ENCODE assay signal across 16 cellular contexts in the genomic region with DNA sequence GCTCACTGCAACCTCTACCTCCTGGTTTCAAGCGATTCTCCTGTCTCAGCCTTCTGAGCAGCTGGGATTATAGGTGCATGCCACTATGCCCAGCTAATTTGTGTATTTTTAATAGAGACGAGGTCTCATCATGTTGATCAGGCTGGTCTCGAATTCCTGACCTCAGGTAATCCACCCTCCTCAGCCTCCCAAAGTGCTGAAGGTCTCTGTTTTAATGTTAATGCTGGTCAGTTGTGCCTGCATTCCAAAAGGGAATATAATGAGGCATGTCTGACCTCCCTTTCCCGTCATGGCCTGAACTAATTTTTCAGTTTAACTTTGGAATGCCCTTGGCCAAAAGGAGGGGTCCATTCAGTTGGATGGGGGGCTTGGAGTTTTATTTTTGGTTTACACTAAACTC.
DNase-seq lines count a peak whose midpoint lies in the region; ATAC-seq and TF ChIP-seq lines count a peak whose summit lies in the region.
"Had no signal": no experiment of that assay in that cellular context is flagged by ENCODE, and none has a peak within 500 bp of the region (broad histone marks: within the 10 kb centered on the region; RNA-seq: fewer than 3 reads in every experiment).

No MANE protein-coding gene starts in this region.

- TF ChIP-seq CTCF in WTC11 (IDR thresholded peaks at IDR 0.05) (no peak), dorsolateral prefrontal cortex (IDR thresholded peaks at IDR 0.05 in 54 of 56, conservative IDR thresholded peaks at IDR 0.05 in 2 of 56; ENCODE audit: low read depth in 1 of 56, partially characterized antibody in 56 of 56) (no peak)

- H3K27me3 Mint-ChIP-seq in WTC11 (ENCODE audit: low read depth): no peaks in the 10 kb centered on the region
- H3K27me3 Mint-ChIP-seq: B cell; CD4-positive, alpha-beta T cell had no signal

- no peak for DNase-seq in WTC11 (ENCODE audit: low spot score)
- no peak for DNase-seq in NCI-H1417 (lab: John Stamatoyannopoulos, UW)
- no peak for DNase-seq in ureter (ENCODE audit: low spot score)
- DNase-seq in dorsolateral prefrontal cortex: no peak
- DNase-seq: C1 segment of cervical spinal cord; Calu3; CD4-positive, alpha-beta T cell; DMS 273 treated with DMSO at 0.1 percent for 48 hours; GM23248; IMR-90 had no signal

- peak; percentile 48 for ATAC-seq in WTC11
- no peak for ATAC-seq in SK-N-SH treated with all-trans-retinoic acid at 6 μM for 48 hours
- ATAC-seq: GM12878 had no signal

- intact Hi-C loops in dorsolateral prefrontal cortex (cut with DNase I): no loop called here

- H3K27ac ChIP-seq in HUES48 (ENCODE audit: low read depth, low read length) (peak overlapping the region; percentile 91), iPS-18a (ENCODE audit: low read length) (peak overlapping the region; percentile 13), dorsolateral prefrontal cortex (no peak overlapping the region)
- H3K27ac ChIP-seq: GM23248 had no signal

- peaks cover 15% of the 10 kb centered on the region for H3K9me3 Mint-ChIP-seq in WTC11
- H3K9me3 Mint-ChIP-seq: CD4-positive, alpha-beta T cell had no signal

- no peaks in the 10 kb centered on the region for H3K27me3 ChIP-seq in HUES48 (ENCODE audit: control insufficient read depth, insufficient read depth, low read length)
- no peaks in the 10 kb centered on the region for H3K27me3 ChIP-seq in iPS-18a (ENCODE audit: control insufficient read depth, insufficient read depth, low read length)
- H3K27me3 ChIP-seq in dorsolateral prefrontal cortex: no peaks in the 10 kb centered on the region

- H3K9ac ChIP-seq in HUES48 (ENCODE audit: low read depth, low read length) (peak overlapping the region; percentile 24; the same call in 1 of the 2 replicates), iPS-18a (ENCODE audit: low read length) (peak overlapping the region; percentile 3)
- H3K9ac ChIP-seq: GM23248 had no signal

- CTCF ChIA-PET in WTC11 (lab: Charles Lee): no interaction called here

- H3K36me3 ChIP-seq in HUES48 (ENCODE audit: control insufficient read depth, insufficient read depth, low read length): no peaks in the 10 kb centered on the region
- no peaks in the 10 kb centered on the region for H3K36me3 ChIP-seq in iPS-18a (ENCODE audit: control insufficient read depth, low read depth, low read length)
- H3K36me3 ChIP-seq: HAP-1 had no signal

- peak overlapping the region; percentile 96 for H3K27ac Mint-ChIP-seq in WTC11
- H3K27ac Mint-ChIP-seq: B cell; CD4-positive, alpha-beta T cell had no signal

- POLR2A ChIA-PET in WTC11 (lab: Charles Lee): no interaction called here

- peaks cover 49% of the 10 kb centered on the region for H3K4me1 Mint-ChIP-seq in WTC11
- H3K4me1 Mint-ChIP-seq: B cell had no signal

- H3K4me3 Mint-ChIP-seq in WTC11: peak overlapping the region; percentile 51
- H3K4me3 Mint-ChIP-seq: B cell; CD4-positive, alpha-beta T cell had no signal

- H3K4me3 ChIP-seq in HUES48 (ENCODE audit: low read depth, low read length) (peak overlapping the region; percentile 5; the same call in 1 of the 2 replicates), iPS-18a (ENCODE audit: low read length) (peak overlapping the region; percentile 18), dorsolateral prefrontal cortex (no peak overlapping the region)
- H3K4me3 ChIP-seq: GM12878, GM23248, HAP-1 had no signal

- peaks cover 34% of the 10 kb centered on the region for H3K4me1 ChIP-seq in HUES48 (ENCODE audit: control insufficient read depth, insufficient read depth, low read length)
- H3K4me1 ChIP-seq in iPS-18a (ENCODE audit: control insufficient read depth, low read depth, low read length): peaks cover 39% of the 10 kb centered on the region
- H3K4me1 ChIP-seq: HAP-1 had no signal

- peaks cover 21% of the 10 kb centered on the region for H3K36me3 Mint-ChIP-seq in WTC11

- H3K9me3 ChIP-seq in HUES48 (ENCODE audit: control insufficient read depth, insufficient read depth, low read length): no peaks in the 10 kb centered on the region
- no peaks in the 10 kb centered on the region for H3K9me3 ChIP-seq in iPS-18a (ENCODE audit: control insufficient read depth, low read depth, low read length)
- H3K9me3 ChIP-seq: HAP-1 had no signal

TF ChIP-seq in WTC11, 78 proteins besides CTCF, POLR2A, EP300 and RAD21 (continues in another document):
- TF ChIP-seq NR3C1 (CRISPR knock-in tag; conservative IDR thresholded peaks at IDR 0.05; ENCODE audit: low read depth) (no peak), TEAD1 (CRISPR knock-in tag; IDR thresholded peaks at IDR 0.05) (peak; percentile 66)
- TF ChIP-seq, protein P1, sequence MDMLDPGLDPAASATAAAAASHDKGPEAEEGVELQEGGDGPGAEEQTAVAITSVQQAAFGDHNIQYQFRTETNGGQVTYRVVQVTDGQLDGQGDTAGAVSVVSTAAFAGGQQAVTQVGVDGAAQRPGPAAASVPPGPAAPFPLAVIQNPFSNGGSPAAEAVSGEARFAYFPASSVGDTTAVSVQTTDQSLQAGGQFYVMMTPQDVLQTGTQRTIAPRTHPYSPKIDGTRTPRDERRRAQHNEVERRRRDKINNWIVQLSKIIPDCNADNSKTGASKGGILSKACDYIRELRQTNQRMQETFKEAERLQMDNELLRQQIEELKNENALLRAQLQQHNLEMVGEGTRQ (CRISPR knock-in tag; IDR thresholded peaks at IDR 0.05): no peak
- TF ChIP-seq, protein P2, sequence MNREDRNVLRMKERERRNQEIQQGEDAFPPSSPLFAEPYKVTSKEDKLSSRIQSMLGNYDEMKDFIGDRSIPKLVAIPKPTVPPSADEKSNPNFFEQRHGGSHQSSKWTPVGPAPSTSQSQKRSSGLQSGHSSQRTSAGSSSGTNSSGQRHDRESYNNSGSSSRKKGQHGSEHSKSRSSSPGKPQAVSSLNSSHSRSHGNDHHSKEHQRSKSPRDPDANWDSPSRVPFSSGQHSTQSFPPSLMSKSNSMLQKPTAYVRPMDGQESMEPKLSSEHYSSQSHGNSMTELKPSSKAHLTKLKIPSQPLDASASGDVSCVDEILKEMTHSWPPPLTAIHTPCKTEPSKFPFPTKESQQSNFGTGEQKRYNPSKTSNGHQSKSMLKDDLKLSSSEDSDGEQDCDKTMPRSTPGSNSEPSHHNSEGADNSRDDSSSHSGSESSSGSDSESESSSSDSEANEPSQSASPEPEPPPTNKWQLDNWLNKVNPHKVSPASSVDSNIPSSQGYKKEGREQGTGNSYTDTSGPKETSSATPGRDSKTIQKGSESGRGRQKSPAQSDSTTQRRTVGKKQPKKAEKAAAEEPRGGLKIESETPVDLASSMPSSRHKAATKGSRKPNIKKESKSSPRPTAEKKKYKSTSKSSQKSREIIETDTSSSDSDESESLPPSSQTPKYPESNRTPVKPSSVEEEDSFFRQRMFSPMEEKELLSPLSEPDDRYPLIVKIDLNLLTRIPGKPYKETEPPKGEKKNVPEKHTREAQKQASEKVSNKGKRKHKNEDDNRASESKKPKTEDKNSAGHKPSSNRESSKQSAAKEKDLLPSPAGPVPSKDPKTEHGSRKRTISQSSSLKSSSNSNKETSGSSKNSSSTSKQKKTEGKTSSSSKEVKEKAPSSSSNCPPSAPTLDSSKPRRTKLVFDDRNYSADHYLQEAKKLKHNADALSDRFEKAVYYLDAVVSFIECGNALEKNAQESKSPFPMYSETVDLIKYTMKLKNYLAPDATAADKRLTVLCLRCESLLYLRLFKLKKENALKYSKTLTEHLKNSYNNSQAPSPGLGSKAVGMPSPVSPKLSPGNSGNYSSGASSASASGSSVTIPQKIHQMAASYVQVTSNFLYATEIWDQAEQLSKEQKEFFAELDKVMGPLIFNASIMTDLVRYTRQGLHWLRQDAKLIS (CRISPR knock-in tag; IDR thresholded peaks at IDR 0.05; ENCODE audit: borderline replicate concordance): no peak

TF ChIP-seq in SK-N-SH treated with all-trans-retinoic acid at 6 μM for 48 hours, 23 proteins besides CTCF, POLR2A, EP300 and RAD21 (continues in another document):
- TF ChIP-seq ZNF8 (CRISPR knock-in tag; IDR thresholded peaks at IDR 0.05): no peak
- TF ChIP-seq ZNF70 (CRISPR knock-in tag; IDR thresholded peaks at IDR 0.05): no peak
- TF ChIP-seq, protein P3, sequence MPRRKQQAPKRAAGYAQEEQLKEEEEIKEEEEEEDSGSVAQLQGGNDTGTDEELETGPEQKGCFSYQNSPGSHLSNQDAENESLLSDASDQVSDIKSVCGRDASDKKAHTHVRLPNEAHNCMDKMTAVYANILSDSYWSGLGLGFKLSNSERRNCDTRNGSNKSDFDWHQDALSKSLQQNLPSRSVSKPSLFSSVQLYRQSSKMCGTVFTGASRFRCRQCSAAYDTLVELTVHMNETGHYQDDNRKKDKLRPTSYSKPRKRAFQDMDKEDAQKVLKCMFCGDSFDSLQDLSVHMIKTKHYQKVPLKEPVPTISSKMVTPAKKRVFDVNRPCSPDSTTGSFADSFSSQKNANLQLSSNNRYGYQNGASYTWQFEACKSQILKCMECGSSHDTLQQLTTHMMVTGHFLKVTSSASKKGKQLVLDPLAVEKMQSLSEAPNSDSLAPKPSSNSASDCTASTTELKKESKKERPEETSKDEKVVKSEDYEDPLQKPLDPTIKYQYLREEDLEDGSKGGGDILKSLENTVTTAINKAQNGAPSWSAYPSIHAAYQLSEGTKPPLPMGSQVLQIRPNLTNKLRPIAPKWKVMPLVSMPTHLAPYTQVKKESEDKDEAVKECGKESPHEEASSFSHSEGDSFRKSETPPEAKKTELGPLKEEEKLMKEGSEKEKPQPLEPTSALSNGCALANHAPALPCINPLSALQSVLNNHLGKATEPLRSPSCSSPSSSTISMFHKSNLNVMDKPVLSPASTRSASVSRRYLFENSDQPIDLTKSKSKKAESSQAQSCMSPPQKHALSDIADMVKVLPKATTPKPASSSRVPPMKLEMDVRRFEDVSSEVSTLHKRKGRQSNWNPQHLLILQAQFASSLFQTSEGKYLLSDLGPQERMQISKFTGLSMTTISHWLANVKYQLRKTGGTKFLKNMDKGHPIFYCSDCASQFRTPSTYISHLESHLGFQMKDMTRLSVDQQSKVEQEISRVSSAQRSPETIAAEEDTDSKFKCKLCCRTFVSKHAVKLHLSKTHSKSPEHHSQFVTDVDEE (CRISPR knock-in tag; IDR thresholded peaks at IDR 0.05): no peak
- TF ChIP-seq, protein P4, sequence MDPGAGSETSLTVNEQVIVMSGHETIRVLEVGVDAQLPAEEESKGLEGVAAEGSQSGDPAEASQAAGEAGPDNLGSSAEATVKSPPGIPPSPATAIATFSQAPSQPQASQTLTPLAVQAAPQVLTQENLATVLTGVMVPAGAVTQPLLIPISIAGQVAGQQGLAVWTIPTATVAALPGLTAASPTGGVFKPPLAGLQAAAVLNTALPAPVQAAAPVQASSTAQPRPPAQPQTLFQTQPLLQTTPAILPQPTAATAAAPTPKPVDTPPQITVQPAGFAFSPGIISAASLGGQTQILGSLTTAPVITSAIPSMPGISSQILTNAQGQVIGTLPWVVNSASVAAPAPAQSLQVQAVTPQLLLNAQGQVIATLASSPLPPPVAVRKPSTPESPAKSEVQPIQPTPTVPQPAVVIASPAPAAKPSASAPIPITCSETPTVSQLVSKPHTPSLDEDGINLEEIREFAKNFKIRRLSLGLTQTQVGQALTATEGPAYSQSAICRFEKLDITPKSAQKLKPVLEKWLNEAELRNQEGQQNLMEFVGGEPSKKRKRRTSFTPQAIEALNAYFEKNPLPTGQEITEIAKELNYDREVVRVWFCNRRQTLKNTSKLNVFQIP (CRISPR knock-in tag; IDR thresholded peaks at IDR 0.05; ENCODE audit: borderline replicate concordance, low read depth): no peak
- TF ChIP-seq RARB (CRISPR knock-in tag; IDR thresholded peaks at IDR 0.05): no peak
- TF ChIP-seq ZC3H10 (CRISPR knock-in tag; IDR thresholded peaks at IDR 0.05): no peak
- no peak for TF ChIP-seq CSDC2 (CRISPR knock-in tag; IDR thresholded peaks at IDR 0.05)

Comparison
In these comparisons a context has a peak if more than half of its experiments do, and no peak if none do; other contexts are left out.
1. H3K27ac ChIP-seq: peak in HUES48 (single experiment) and iPS-18a (single experiment); none in dorsolateral prefrontal cortex (0 of 59).
2. H3K4me3 ChIP-seq: peak in HUES48 (single experiment) and iPS-18a (single experiment); none in dorsolateral prefrontal cortex (0 of 59).